ENCODE assay signal across 8 cellular contexts in the genomic region with DNA sequence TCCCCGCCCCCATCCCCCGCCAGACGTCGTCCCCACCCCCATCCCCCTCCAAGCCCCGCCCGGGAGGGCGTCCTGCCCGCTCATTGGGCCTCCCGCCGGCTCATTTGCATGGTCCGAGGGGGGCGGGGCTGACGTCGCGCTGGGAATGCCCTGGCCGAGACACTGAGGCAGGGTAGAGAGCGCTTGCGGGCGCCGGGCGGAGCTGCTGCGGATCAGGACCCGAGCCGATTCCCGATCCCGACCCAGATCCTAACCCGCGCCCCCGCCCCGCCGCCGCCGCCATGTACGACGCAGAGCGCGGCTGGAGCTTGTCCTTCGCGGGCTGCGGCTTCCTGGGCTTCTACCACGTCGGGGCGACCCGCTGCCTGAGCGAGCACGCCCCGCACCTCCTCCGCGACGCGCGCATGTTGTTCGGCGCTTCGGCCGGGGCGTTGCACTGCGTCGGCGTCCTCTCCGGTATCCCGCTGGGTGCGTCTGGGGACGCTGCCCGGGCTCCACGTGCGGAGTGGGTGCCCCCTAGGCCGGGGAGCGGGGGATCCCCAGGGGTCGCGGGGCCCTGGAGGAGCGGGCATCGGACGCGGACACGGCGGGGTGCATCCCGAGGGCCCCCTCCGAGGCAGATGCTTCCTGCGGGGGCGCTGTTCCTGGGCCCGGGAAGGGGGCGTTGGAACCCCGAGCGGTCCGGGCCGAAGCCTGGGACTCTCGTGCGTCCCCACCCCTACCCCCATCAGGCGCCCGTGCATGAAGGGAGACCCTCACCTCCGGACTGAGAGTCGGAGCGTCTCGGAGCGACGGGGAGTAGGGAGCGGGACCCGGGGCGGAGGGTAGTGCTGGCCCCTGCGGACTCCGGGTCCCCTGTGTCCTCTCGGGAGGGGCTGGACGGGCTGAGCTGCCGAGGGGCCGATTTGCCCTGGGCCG. TPM values are rescaled to one million over a fixed set of nuclear protein-coding genes. Genes with fewer than 3 reads are reported as not detected.
DNase-seq lines count a peak whose midpoint lies in the region; ATAC-seq, FAIRE-seq and TF ChIP-seq lines count a peak whose summit lies in the region.

A gene with protein sequence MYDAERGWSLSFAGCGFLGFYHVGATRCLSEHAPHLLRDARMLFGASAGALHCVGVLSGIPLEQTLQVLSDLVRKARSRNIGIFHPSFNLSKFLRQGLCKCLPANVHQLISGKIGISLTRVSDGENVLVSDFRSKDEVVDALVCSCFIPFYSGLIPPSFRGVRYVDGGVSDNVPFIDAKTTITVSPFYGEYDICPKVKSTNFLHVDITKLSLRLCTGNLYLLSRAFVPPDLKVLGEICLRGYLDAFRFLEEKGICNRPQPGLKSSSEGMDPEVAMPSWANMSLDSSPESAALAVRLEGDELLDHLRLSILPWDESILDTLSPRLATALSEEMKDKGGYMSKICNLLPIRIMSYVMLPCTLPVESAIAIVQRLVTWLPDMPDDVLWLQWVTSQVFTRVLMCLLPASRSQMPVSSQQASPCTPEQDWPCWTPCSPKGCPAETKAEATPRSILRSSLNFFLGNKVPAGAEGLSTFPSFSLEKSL (plus strand): TSS at position 175 of the 918 bp plus-strand sequence. CDS start 107 bp downstream, at position 282.

- H3K27me3 ChIP-seq in small intestine (ENCODE audit: control insufficient read depth in 2 of 2, insufficient read depth in 2 of 2, low read length in 2 of 2) = peaks cover 0 to 3% of the 10 kb centered on the region in 2 donors

- ATAC-seq in activated CD4-positive, CD25-positive, alpha-beta regulatory T cell treated with anti-CD3 and anti-CD28 coated beads, Interleukin-2, amount 50 U/mL, for 24 hours = peak; percentile 81 to 87
- ATAC-seq in HG02763 (IDR thresholded peaks at IDR 0.05; ENCODE audit: unreplicated experiment) (no peak), GM21825 (IDR thresholded peaks at IDR 0.05; ENCODE audit: unreplicated experiment) (no peak)

- WGBS in small intestine, 3 donors = 1 to 2% (median 2%) methylated on average over 77 to 107 of the region's 107 CpGs

- DNase-seq in NCI-H2196 treated with DMSO at 0.1 percent for 48 hours (lab: John Stamatoyannopoulos, UW; ENCODE audit: unreplicated experiment) = peak; percentile 78
- DNase-seq in caudate nucleus (lab: John Stamatoyannopoulos, UW) = peak in 60 of 61 donors; percentile 8 to 93 (median 80)
- DNase-seq in inferior parietal cortex (ENCODE audit: extremely low spot score) = peak; percentile 76
- peak; percentile 87 for DNase-seq in small intestine

- no peaks in the 10 kb centered on the region for H3K9me3 ChIP-seq in small intestine (ENCODE audit: control insufficient read depth, low read depth)

- H3K27ac ChIP-seq in caudate nucleus (ENCODE audit: low read depth, low read length) (no peak within 1 kb of the TSS), small intestine (ENCODE audit: low read depth in 1 of 2, low read length in 1 of 2) (peak within 1 kb of the TSS in 1 of 2 donors; percentile 63)

- peak; percentile 17 for TF ChIP-seq POLR2A in GM18951 (IDR thresholded peaks at IDR 0.05; ENCODE audit: extremely low read depth, insufficient read depth, insufficient read length)

- H3K4me1 ChIP-seq in small intestine (ENCODE audit: control insufficient read depth in 2 of 2, insufficient read depth in 1 of 2, low read depth in 1 of 2, low read length in 1 of 2) = no peaks in the 10 kb centered on the region

- H3K36me3 ChIP-seq in small intestine (ENCODE audit: control insufficient read depth in 2 of 2, insufficient read depth in 2 of 2, low read length in 2 of 2) = no peaks in the 10 kb centered on the region

- no peak for FAIRE-seq in small intestine (lab: Jason Lieb, UNC)

- peak within 1 kb of the TSS; percentile 44 to 55 for H3K4me3 ChIP-seq in small intestine (ENCODE audit: low read depth in 1 of 2, low read length in 2 of 2)

- in situ Hi-C loops in GM18951 (cut with MboI; ENCODE audit: low sequenced_read_pairs, unreplicated experiment) = no loop called here

RNA-seq across cellular contexts. Expression of the gene that starts here (rescaled TPM):
- 1 to 10 TPM in 1 of 3 donors, under 1 TPM in 1, not detected in 1; 0.22 to 4.0 TPM for polyA plus RNA-seq in small intestine

Comparison
In these comparisons a context has a peak if more than half of its experiments do, and no peak if none do; other contexts are left out.
1. ATAC-seq: peak in activated CD4-positive, CD25-positive, alpha-beta regulatory T cell treated with anti-CD3 and anti-CD28 coated beads, Interleukin-2, amount 50 U/mL, for 24 hours (2 of 2); none in HG02763 (single experiment) and GM21825 (single experiment).
2. Peak in every context shown above with its lines, with median percentiles within 50 percentile points of each other: DNase-seq.